Comparison of ENCODE assay signal across 22 cellular contexts in the genomic region with DNA sequence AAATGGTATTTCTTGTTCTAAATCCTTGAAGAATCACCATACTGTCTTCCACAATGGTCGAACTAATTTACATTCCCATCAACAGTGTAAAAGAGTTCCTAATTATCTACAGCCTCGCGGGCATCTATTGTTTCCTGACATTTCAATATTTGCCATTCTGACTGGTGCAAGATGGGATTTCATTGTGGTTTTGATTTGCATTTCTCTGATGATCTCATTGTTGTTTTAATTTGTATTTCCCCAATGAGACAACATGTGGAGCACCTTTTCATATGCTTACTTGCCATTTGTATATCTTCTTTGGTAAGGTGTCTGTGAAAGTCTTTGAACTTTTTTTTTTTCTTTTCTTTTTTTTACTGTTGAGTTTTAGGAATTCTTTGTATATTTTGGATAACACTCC.
A peak's percentile ranks its signal among the peaks of the same experiment; 100 is the strongest.
DNase-seq lines count a peak whose midpoint lies in the region; ATAC-seq, FAIRE-seq and TF ChIP-seq lines count a peak whose summit lies in the region.
"Had no signal": no experiment of that assay in that cellular context is flagged by ENCODE, and none has a peak within 500 bp of the region (broad histone marks: within the 10 kb centered on the region; RNA-seq: fewer than 3 reads in every experiment).

No MANE protein-coding gene starts in this region.

- no peak for TF ChIP-seq POLR2A in H1 (IDR thresholded peaks at IDR 0.05; ENCODE audit: control extremely low read depth in 1 of 2, low read depth in 2 of 2, low read length in 2 of 2)

- FAIRE-seq in D721Med (lab: Jason Lieb, UNC): peak; percentile 25
- no peak for FAIRE-seq in H1 (lab: Jason Lieb, UNC)
- FAIRE-seq: A204.1, GM12891, GM18507, H54 had no signal

- H3K23me2 ChIP-seq in H1 (ENCODE audit: low read depth, low read length): no peaks in the 10 kb centered on the region

- POLR2A ChIA-PET in H1 (lab: Charles Lee; ENCODE audit: partially characterized antibody): no interaction called here

- H3K9ac ChIP-seq in H1 (replicated peaks in 1 of 4; ENCODE audit: extremely low read depth in 1 of 4, low read depth in 3 of 4, low read length in 3 of 4): no peak overlapping the region
- H3K9ac ChIP-seq in GM23248: no peak overlapping the region
- H3K9ac ChIP-seq: BLaER1 had no signal

- no peak overlapping the region for H3K14ac ChIP-seq in H1 (ENCODE audit: insufficient read length)

- H3K4me3 ChIP-seq in H1 (ENCODE audit: extremely low read depth in 1 of 4, insufficient read depth in 2 of 4, low read depth in 3 of 4, low read length in 4 of 4) (no peak overlapping the region), GM23248 (no peak overlapping the region)
- H3K4me3 ChIP-seq: BLaER1, HAP-1 had no signal

- no peak overlapping the region for H4K8ac ChIP-seq in H1 (ENCODE audit: extremely low read depth, insufficient read depth, low read length)

- no peak overlapping the region for H2BK12ac ChIP-seq in H1 (ENCODE audit: low read depth, low read length)

- TF ChIP-seq CTCF in D721Med (IDR thresholded peaks at IDR 0.05; ENCODE audit: insufficient read depth, missing control alignments): no peak
- no peak for TF ChIP-seq CTCF in H1 (IDR thresholded peaks at IDR 0.05; ENCODE audit: control extremely low read depth in 1 of 3, insufficient read depth in 1 of 3, low read depth in 1 of 3, low read length in 3 of 3)

- H3K4me2 ChIP-seq in H1 (ENCODE audit: insufficient read depth in 1 of 2, low read depth in 2 of 2, low read length in 2 of 2) (no peak overlapping the region), GM23248 (ENCODE audit: unreplicated experiment) (no peak overlapping the region)
- H3K4me2 ChIP-seq: BLaER1 had no signal

- H3K56ac ChIP-seq in H1 (replicated peaks; ENCODE audit: insufficient read length, low read depth, low read length): no peak overlapping the region

- H3K27me3 ChIP-seq in H1 (replicated peaks in 1 of 4; ENCODE audit: control insufficient read depth in 3 of 4, extremely low read depth in 1 of 4, insufficient read depth in 3 of 4, low read length in 3 of 4) (peaks cover 0 to 1% (median 0%) of the 10 kb centered on the region in 4 experiments; a peak in 2 of 7 replicates), GM23248 (replicated peaks; ENCODE audit: insufficient read depth) (no peaks in the 10 kb centered on the region)
- H3K27me3 ChIP-seq: BLaER1 had no signal

- no peaks in the 10 kb centered on the region for H3F3A ChIP-seq in GM23248 (ENCODE audit: insufficient read depth)

- no peak overlapping the region for H3K4ac ChIP-seq in H1 (replicated peaks; ENCODE audit: insufficient read length, low read depth, low read length)

- no peaks in the 10 kb centered on the region for H3K79me2 ChIP-seq in H1 (ENCODE audit: control insufficient read depth in 1 of 2, insufficient read depth in 2 of 2, low read length in 2 of 2)
- no peaks in the 10 kb centered on the region for H3K79me2 ChIP-seq in GM23248 (ENCODE audit: insufficient read depth)

- WGBS in H1 (ENCODE audit: extremely low coverage in 1 of 2, insufficient coverage in 1 of 2, insufficient read length in 1 of 2, insufficient replicate concordance in 2 of 2, low coverage in 1 of 2, low lambda C conversion rate in 2 of 2, missing lambda C conversion rate in 1 of 2), 2 experiments: 47% methylated on average over 3 of the region's 3 CpGs; no CpG with 5 or more reads in 1 of the 2 experiments
- WGBS in GM23248 (ENCODE audit: low coverage in 1 of 2, low lambda C conversion rate in 2 of 2, missing lambda C conversion rate in 2 of 2), 2 experiments: 56 to 63% methylated on average over 3 of the region's 3 CpGs

- H3K27ac ChIP-seq in H1 (ENCODE audit: low read depth, low read length) (no peak overlapping the region), GM23248 (no peak overlapping the region)
- H3K27ac ChIP-seq: 22Rv1, BLaER1, C4-2B had no signal

- H3K36me3 ChIP-seq in H1 (ENCODE audit: control insufficient read depth in 2 of 4, insufficient read depth in 4 of 4, low read length in 3 of 4) (no peaks in the 10 kb centered on the region), GM23248 (ENCODE audit: low read depth) (no peaks in the 10 kb centered on the region)
- H3K36me3 ChIP-seq: BLaER1, HAP-1 had no signal

- TF ChIP-seq EP300 in H1 (IDR thresholded peaks at IDR 0.05; ENCODE audit: borderline replicate concordance in 1 of 2, low read depth in 2 of 2, low read length in 2 of 2): no peak

- no peaks in the 10 kb centered on the region for H3K9me3 ChIP-seq in H1 (ENCODE audit: insufficient read depth in 2 of 2, low read depth in 1 of 2, low read length in 1 of 2)
- no peaks in the 10 kb centered on the region for H3K9me3 ChIP-seq in GM23248 (ENCODE audit: low read depth)
- H3K9me3 ChIP-seq: BLaER1, Caco-2, HAP-1 had no signal

- H2BK20ac ChIP-seq in H1 (ENCODE audit: low read length): no peak overlapping the region

- no peak overlapping the region for H3K18ac ChIP-seq in H1 (ENCODE audit: extremely low read depth, low read length)

- H2AFZ ChIP-seq in H1 (ENCODE audit: low read length) (no peak overlapping the region), GM23248 (no peak overlapping the region)

- H3K4me1 ChIP-seq in H1 (replicated peaks in 1 of 4; ENCODE audit: control insufficient read depth in 3 of 4, insufficient read depth in 4 of 4, low read length in 3 of 4): peaks cover 0 to 2% (median 0%) of the 10 kb centered on the region in 4 experiments; a peak in 1 of 7 replicates
- no peaks in the 10 kb centered on the region for H3K4me1 ChIP-seq in GM23248 (ENCODE audit: insufficient read depth)
- H3K4me1 ChIP-seq: BLaER1, Caco-2, HAP-1 had no signal

- H3K79me1 ChIP-seq in H1 (ENCODE audit: low read depth, low read length): no peaks in the 10 kb centered on the region

- H4K20me1 ChIP-seq in H1 (replicated peaks in 1 of 2; ENCODE audit: control insufficient read depth in 1 of 2, insufficient read depth in 2 of 2, low read length in 2 of 2): no peaks in the 10 kb centered on the region
- no peaks in the 10 kb centered on the region; the same call in 1 of the 2 replicates for H4K20me1 ChIP-seq in GM23248 (ENCODE audit: insufficient read depth)
- H4K20me1 ChIP-seq: BLaER1 had no signal

- no peak for DNase-seq in D721Med (ENCODE audit: insufficient read length, low spot score)
- peak; percentile 61 for DNase-seq in NCI-H69 (lab: John Stamatoyannopoulos, UW)
- no peak for DNase-seq in H1 (ENCODE audit: low read depth in 1 of 2, low spot score in 2 of 2)
- DNase-seq in iPS DF 4.7 (ENCODE audit: extremely low read depth, low spot score): peak; percentile 7
- no peak for DNase-seq in GM23248
- DNase-seq: Caco-2; CD4-positive, CD25-positive, alpha-beta regulatory T cell; CD8-positive, alpha-beta T cell; DMS53; DMS79 treated with DMSO at 0.1 percent for 48 hours; GF-D8; HFFc6 had no signal

- in situ Hi-C loops in GM23248 (cut with MboI): no loop called here

- H2AK5ac ChIP-seq in H1 (ENCODE audit: low read depth, low read length): no peak overlapping the region

- H3K9me2 ChIP-seq in GM23248 (ENCODE audit: insufficient read depth): no peaks in the 10 kb centered on the region

- TF ChIP-seq RAD21 in H1 (IDR thresholded peaks at IDR 0.05 in 1 of 2, conservative IDR thresholded peaks at IDR 0.05 in 1 of 2; ENCODE audit: low read depth in 2 of 2, low read length in 2 of 2): no peak

- no peak overlapping the region for H3K23ac ChIP-seq in H1 (ENCODE audit: insufficient read length)

- ATAC-seq in HG03439 (IDR thresholded peaks at IDR 0.05; ENCODE audit: unreplicated experiment): no peak
- no peak for ATAC-seq in GM21825 (IDR thresholded peaks at IDR 0.05; ENCODE audit: unreplicated experiment)
- ATAC-seq: CD8-positive, alpha-beta T cell had no signal

- no peak overlapping the region for H2BK5ac ChIP-seq in H1 (ENCODE audit: low read depth, low read length)

- no peak overlapping the region for H4K5ac ChIP-seq in H1 (ENCODE audit: insufficient read length, low read depth, low read length)

- no peak overlapping the region for H2BK120ac ChIP-seq in H1 (replicated peaks; ENCODE audit: low read depth, low read length)

- CTCF ChIA-PET in H1 (lab: Charles Lee; ENCODE audit: partially characterized antibody): interaction anchor here (0.6 kb wide), 1 partner anchor 245 kb away, joined by 3 read pairs; no protein-coding TSS in a partner anchor

- H2BK15ac ChIP-seq in H1 (ENCODE audit: low read length): no peak overlapping the region

- no peak overlapping the region for H4K91ac ChIP-seq in H1 (replicated peaks; ENCODE audit: insufficient read length, low read length)

TF ChIP-seq in H1, 55 proteins besides CTCF, POLR2A, EP300 and RAD21:
- TF ChIP-seq KDM4A (IDR thresholded peaks at IDR 0.05; ENCODE audit: low read depth, low read length, severe bottlenecking) (no peak), JUND (IDR thresholded peaks at IDR 0.05; ENCODE audit: low read length) (peak; percentile 53; the same call in 1 of the 2 replicates), NANOG (IDR thresholded peaks at IDR 0.05; ENCODE audit: insufficient read depth, low read depth, low read length, poor library complexity, severe bottlenecking) (peak; percentile 50), POU5F1 (IDR thresholded peaks at IDR 0.05; ENCODE audit: low read depth, low read length) (0 out of 2 replicates have a peak, but pooled peaks have one; percentile 62)

Comparison
In these comparisons a context has a peak if more than half of its experiments do, and no peak if none do; other contexts are left out.
1. DNase-seq: peak in NCI-H69 (single experiment) and iPS DF 4.7 (single experiment); none in D721Med (single experiment), H1 (0 of 2) and GM23248 (single experiment).